Comparison of ENCODE assay signal across 1 cellular context in the genomic region with DNA sequence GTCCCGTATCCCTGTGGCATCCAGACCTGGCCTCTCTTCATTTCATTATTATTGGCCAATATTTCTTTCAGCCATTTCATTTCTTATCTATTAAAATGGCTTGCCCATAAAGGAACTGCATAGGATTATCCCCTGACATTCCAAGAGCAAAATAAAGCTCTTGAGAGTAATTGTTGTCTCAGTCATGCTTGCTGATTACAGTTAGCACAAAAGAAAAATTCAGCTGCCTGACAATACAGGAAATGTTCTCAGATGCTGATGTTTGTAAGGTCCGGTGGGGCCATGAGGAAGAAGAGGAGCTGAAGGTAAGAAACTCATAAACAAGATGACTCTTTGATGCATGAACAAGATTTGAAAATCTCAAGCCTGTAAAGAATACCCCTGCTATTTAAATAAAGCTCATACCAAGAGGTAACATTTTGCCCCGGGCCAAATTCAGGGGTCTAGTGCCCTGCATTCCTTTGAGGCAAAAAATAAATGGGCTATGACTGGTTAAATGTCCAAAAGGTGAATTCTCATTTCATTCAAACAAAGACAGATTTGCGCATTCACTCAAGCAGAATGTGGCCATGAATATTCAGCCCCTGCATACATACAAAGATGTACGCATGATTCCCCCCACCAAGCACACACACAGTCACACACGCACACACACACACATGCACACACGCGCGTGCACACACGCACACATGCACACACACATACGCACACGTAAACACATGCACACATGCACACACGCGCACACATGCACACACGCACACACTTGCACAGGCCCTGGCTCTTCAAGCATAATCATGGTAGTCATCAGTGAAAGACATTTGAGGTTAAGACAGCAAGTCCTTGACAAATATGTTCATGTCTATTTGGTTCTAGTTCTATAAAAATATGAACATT.
TF ChIP-seq lines count a peak whose summit lies in the region.

No MANE protein-coding gene starts in this region.

TF ChIP-seq in HepG2, 621 proteins besides CTCF, POLR2A, EP300 and RAD21:
- no peak for TF ChIP-seq RFX3 (CRISPR knock-in tag; IDR thresholded peaks at IDR 0.05)
- TF ChIP-seq, protein P1, sequence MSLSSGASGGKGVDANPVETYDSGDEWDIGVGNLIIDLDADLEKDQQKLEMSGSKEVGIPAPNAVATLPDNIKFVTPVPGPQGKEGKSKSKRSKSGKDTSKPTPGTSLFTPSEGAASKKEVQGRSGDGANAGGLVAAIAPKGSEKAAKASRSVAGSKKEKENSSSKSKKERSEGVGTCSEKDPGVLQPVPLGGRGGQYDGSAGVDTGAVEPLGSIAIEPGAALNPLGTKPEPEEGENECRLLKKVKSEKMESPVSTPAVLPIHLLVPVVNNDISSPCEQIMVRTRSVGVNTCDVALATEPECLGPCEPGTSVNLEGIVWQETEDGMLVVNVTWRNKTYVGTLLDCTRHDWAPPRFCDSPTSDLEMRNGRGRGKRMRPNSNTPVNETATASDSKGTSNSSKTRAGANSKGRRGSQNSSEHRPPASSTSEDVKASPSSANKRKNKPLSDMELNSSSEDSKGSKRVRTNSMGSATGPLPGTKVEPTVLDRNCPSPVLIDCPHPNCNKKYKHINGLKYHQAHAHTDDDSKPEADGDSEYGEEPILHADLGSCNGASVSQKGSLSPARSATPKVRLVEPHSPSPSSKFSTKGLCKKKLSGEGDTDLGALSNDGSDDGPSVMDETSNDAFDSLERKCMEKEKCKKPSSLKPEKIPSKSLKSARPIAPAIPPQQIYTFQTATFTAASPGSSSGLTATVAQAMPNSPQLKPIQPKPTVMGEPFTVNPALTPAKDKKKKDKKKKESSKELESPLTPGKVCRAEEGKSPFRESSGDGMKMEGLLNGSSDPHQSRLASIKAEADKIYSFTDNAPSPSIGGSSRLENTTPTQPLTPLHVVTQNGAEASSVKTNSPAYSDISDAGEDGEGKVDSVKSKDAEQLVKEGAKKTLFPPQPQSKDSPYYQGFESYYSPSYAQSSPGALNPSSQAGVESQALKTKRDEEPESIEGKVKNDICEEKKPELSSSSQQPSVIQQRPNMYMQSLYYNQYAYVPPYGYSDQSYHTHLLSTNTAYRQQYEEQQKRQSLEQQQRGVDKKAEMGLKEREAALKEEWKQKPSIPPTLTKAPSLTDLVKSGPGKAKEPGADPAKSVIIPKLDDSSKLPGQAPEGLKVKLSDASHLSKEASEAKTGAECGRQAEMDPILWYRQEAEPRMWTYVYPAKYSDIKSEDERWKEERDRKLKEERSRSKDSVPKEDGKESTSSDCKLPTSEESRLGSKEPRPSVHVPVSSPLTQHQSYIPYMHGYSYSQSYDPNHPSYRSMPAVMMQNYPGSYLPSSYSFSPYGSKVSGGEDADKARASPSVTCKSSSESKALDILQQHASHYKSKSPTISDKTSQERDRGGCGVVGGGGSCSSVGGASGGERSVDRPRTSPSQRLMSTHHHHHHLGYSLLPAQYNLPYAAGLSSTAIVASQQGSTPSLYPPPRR (CRISPR knock-in tag; IDR thresholded peaks at IDR 0.05; ENCODE audit: borderline replicate concordance), result no peak
- TF ChIP-seq, protein P2, sequence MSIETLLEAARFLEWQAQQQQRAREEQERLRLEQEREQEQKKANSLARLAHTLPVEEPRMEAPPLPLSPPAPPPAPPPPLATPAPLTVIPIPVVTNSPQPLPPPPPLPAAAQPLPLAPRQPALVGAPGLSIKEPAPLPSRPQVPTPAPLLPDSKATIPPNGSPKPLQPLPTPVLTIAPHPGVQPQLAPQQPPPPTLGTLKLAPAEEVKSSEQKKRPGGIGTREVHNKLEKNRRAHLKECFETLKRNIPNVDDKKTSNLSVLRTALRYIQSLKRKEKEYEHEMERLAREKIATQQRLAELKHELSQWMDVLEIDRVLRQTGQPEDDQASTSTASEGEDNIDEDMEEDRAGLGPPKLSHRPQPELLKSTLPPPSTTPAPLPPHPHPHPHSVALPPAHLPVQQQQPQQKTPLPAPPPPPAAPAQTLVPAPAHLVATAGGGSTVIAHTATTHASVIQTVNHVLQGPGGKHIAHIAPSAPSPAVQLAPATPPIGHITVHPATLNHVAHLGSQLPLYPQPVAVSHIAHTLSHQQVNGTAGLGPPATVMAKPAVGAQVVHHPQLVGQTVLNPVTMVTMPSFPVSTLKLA (IDR thresholded peaks at IDR 0.05), result peak; percentile 56
